In the genomic region with DNA sequence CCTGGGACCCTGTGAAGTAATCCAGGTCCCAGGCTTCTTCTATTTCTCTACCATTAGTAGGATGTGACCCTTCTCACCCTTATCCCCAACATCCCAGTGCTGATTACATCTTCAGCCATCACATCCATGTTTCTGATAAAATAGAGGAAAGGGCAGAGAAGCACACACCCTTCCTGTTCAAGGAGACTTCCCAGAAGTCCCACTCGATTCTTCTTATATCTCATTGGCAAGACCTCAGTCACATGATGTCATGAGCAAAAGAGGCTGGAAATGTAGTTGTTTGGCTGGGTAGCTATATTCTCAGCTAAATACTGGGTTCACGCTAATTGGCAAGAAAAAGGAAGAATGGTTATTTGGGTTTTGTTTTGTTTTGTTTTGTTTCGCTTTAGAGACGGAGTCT, we compare ENCODE assay signal across 5 cellular contexts.
"Had no signal": no experiment of that assay in that cellular context is flagged by ENCODE, and none has a peak within 500 bp of the region (broad histone marks: within the 10 kb centered on the region; RNA-seq: fewer than 3 reads in every experiment).

No MANE protein-coding gene starts in this region.

- H3K9me3 Mint-ChIP-seq: GM23338, H9 had no signal

- ATAC-seq: GM23338 had no signal

- H3K4me3 ChIP-seq: GM23338 had no signal

- DNase-seq: H9, HCEC 1CT, IMR-90, KBM-7 had no signal

- H3K4me3 Mint-ChIP-seq: GM23338, H9 had no signal

- H2AFZ ChIP-seq: GM23338 had no signal

- H3K4me1 Mint-ChIP-seq: H9 had no signal

- H3K4me2 ChIP-seq: GM23338 had no signal

- H3K27ac Mint-ChIP-seq: GM23338, H9 had no signal
